ENCODE assay signal across 8 cellular contexts in genomic region chr5:116576043-116576713, GRCh38. TPM values are rescaled to one million over a fixed set of nuclear protein-coding genes. Genes with fewer than 3 reads are reported as not detected.
DNase-seq lines count a peak whose midpoint lies in the region; ATAC-seq, FAIRE-seq and TF ChIP-seq lines count a peak whose summit lies in the region.

No MANE protein-coding gene starts in this region.

- no peaks in the 10 kb centered on the region for H3K9me3 Mint-ChIP-seq in T-helper 2 cell treated with Interferon-gamma antibody and Interleukin-4, amounts not matched to agents 5 μg/mL and 100 μg/mL, for 36 hours
- no peaks in the 10 kb centered on the region for H3K9me3 Mint-ChIP-seq in effector memory CD8-positive, alpha-beta T cell

- H3K4me3 ChIP-seq in endothelial cell of umbilical vein (replicated peaks in 1 of 3; ENCODE audit: insufficient read depth in 1 of 3, low read depth in 1 of 3, low read length in 3 of 3): peak overlapping the region; percentile 53 to 58 (median 57)
- peak overlapping the region; percentile 75 to 97 for H3K4me3 ChIP-seq in stomach smooth muscle (ENCODE audit: low read length in 2 of 2)

- no TSS peak for BruUV-seq in endothelial cell of umbilical vein (replicated peaks; lab: Mats Ljungman, UMichigan)

- H3K4me2 ChIP-seq in endothelial cell of umbilical vein (ENCODE audit: insufficient read depth, low read length): peak overlapping the region; percentile 85

- H3K36me3 Mint-ChIP-seq in T-helper 2 cell treated with Interferon-gamma antibody and Interleukin-4, amounts not matched to agents 5 μg/mL and 100 μg/mL, for 36 hours (ENCODE audit: low read depth): no peaks in the 10 kb centered on the region
- peaks cover 2% of the 10 kb centered on the region for H3K36me3 Mint-ChIP-seq in effector memory CD8-positive, alpha-beta T cell (ENCODE audit: insufficient read depth)

- H3K27ac Mint-ChIP-seq in T-helper 2 cell treated with Interferon-gamma antibody and Interleukin-4, amounts not matched to agents 5 μg/mL and 100 μg/mL, for 36 hours: no peak overlapping the region
- no peak overlapping the region for H3K27ac Mint-ChIP-seq in effector memory CD8-positive, alpha-beta T cell

- H3K36me3 ChIP-seq in endothelial cell of umbilical vein (ENCODE audit: control insufficient read depth in 2 of 2, extremely low read depth in 1 of 2, insufficient read depth in 2 of 2, low read length in 2 of 2): no peaks in the 10 kb centered on the region
- H3K36me3 ChIP-seq in stomach smooth muscle (ENCODE audit: control insufficient read depth in 2 of 2, insufficient read depth in 2 of 2, low read length in 2 of 2): no peaks in the 10 kb centered on the region

- H4K20me1 ChIP-seq in endothelial cell of umbilical vein (replicated peaks; ENCODE audit: control insufficient read depth, extremely low read depth, insufficient read depth, low read length): no peaks in the 10 kb centered on the region

- H3K4me1 ChIP-seq in endothelial cell of umbilical vein (ENCODE audit: control insufficient read depth, extremely low read depth, insufficient read depth, low read length): peaks cover 17% of the 10 kb centered on the region
- H3K4me1 ChIP-seq in stomach smooth muscle (ENCODE audit: control insufficient read depth, insufficient read depth, low read length): peaks cover 19% of the 10 kb centered on the region

- peaks cover 9% of the 10 kb centered on the region for H3K4me1 Mint-ChIP-seq in T-helper 2 cell treated with Interferon-gamma antibody and Interleukin-4, amounts not matched to agents 5 μg/mL and 100 μg/mL, for 36 hours (ENCODE audit: low read depth)
- peaks cover 15% of the 10 kb centered on the region in 2 donors for H3K4me1 Mint-ChIP-seq in effector memory CD8-positive, alpha-beta T cell (ENCODE audit: low read depth in 2 of 2)

- no peaks in the 10 kb centered on the region for H3K9me1 ChIP-seq in endothelial cell of umbilical vein (replicated peaks; ENCODE audit: control insufficient read depth, extremely low read depth, insufficient read depth, low read length)

- peak overlapping the region; percentile 49 for H3K4me3 Mint-ChIP-seq in T-helper 2 cell treated with Interferon-gamma antibody and Interleukin-4, amounts not matched to agents 5 μg/mL and 100 μg/mL, for 36 hours
- no peak overlapping the region for H3K4me3 Mint-ChIP-seq in effector memory CD8-positive, alpha-beta T cell

- ATAC-seq in GM19467 (IDR thresholded peaks at IDR 0.05; ENCODE audit: unreplicated experiment) (peak; percentile 49), HG03521 (IDR thresholded peaks at IDR 0.05; ENCODE audit: unreplicated experiment) (peak; percentile 45)
- no peak for ATAC-seq in effector memory CD8-positive, alpha-beta T cell (replicated peaks)

- FAIRE-seq in endothelial cell of umbilical vein (lab: Jason Lieb, UNC): peak; percentile 89

- H3K9ac ChIP-seq in endothelial cell of umbilical vein (replicated peaks; ENCODE audit: extremely low read depth, insufficient read depth, low read length) (no peak overlapping the region), stomach smooth muscle (ENCODE audit: low read length in 2 of 2) (peak overlapping the region; percentile 52 to 72)

- H3K9me3 ChIP-seq in endothelial cell of umbilical vein (replicated peaks; ENCODE audit: control insufficient read depth, insufficient read depth, low read length) (no peaks in the 10 kb centered on the region), stomach smooth muscle (ENCODE audit: control insufficient read depth in 2 of 2, low read length in 2 of 2) (no peaks in the 10 kb centered on the region)

- POLR2A ChIA-PET in endothelial cell of umbilical vein (lab: Charles Lee): no interaction called here

- no peaks in the 10 kb centered on the region for H3K79me2 ChIP-seq in endothelial cell of umbilical vein (ENCODE audit: control insufficient read depth, insufficient read depth, low read length)

- intact Hi-C loops in endothelial cell of umbilical vein (cut with micrococcal nuclease): loop anchor here (1.0 to 10.0 kb wide), 2 partner anchors 372 to 879 kb away; no protein-coding TSS in a partner anchor

- H3K27ac ChIP-seq in endothelial cell of umbilical vein (ENCODE audit: insufficient read depth, low read depth, low read length) (no peak overlapping the region), stomach smooth muscle (ENCODE audit: low read length) (peak overlapping the region; percentile 78)

- DNase-seq in EL (peak; percentile 45), endothelial cell of umbilical vein (ENCODE audit: low read depth, low spot score) (peak; percentile 72), lung microvascular endothelial cell (ENCODE audit: low read depth in 2 of 2) (peak; percentile 57 to 85)
- DNase-seq in T-helper 2 cell treated with Interferon-gamma antibody and Interleukin-4, amounts not matched to agents 5 μg/mL and 100 μg/mL, for 36 hours (ENCODE audit: low spot score): peak; percentile 25
- DNase-seq in effector memory CD8-positive, alpha-beta T cell: no peak

- peak; percentile 84 to 85 for TF ChIP-seq CTCF in endothelial cell of umbilical vein (IDR thresholded peaks at IDR 0.05; ENCODE audit: extremely low read depth in 1 of 2, insufficient read depth in 1 of 2, low read depth in 1 of 2, low read length in 2 of 2)

- H3K27me3 ChIP-seq in endothelial cell of umbilical vein (ENCODE audit: control insufficient read depth in 2 of 2, insufficient read depth in 2 of 2, low read length in 2 of 2) (peaks cover 36 to 60% of the 10 kb centered on the region in 2 experiments), stomach smooth muscle (ENCODE audit: control insufficient read depth in 1 of 2, insufficient read depth in 2 of 2, low read length in 2 of 2) (no peaks in the 10 kb centered on the region)

- peaks cover 73% of the 10 kb centered on the region for H3K27me3 Mint-ChIP-seq in T-helper 2 cell treated with Interferon-gamma antibody and Interleukin-4, amounts not matched to agents 5 μg/mL and 100 μg/mL, for 36 hours (ENCODE audit: low read depth)
- peaks cover 66 to 70% of the 10 kb centered on the region in 2 donors for H3K27me3 Mint-ChIP-seq in effector memory CD8-positive, alpha-beta T cell

- CTCF ChIA-PET in endothelial cell of umbilical vein (lab: Charles Lee): interaction anchor here (0.7 to 2.8 kb wide), 6 partner anchors 9 to 438 kb away, joined by 3 to 8 read pairs (median 6); no protein-coding TSS in a partner anchor

- no peak for TF ChIP-seq POLR2A in endothelial cell of umbilical vein (IDR thresholded peaks at IDR 0.05; ENCODE audit: low read depth, low read length)

- peak overlapping the region; percentile 52 for H2AFZ ChIP-seq in endothelial cell of umbilical vein (ENCODE audit: low read depth, low read length)

- dilution Hi-C loops in endothelial cell of umbilical vein (cut with MboI; ENCODE audit: extremely low pct_ligation_motif_present, low sequenced_read_pairs): no loop called here

TF ChIP-seq in endothelial cell of umbilical vein, 7 proteins besides CTCF, POLR2A, EP300 and RAD21:
- TF ChIP-seq MYC (IDR thresholded peaks at IDR 0.05; ENCODE audit: low read depth, low read length) (no peak), FOS (IDR thresholded peaks at IDR 0.05; ENCODE audit: borderline replicate concordance, insufficient read depth, low read length) (no peak), POLR2AphosphoS5 (IDR thresholded peaks at IDR 0.05; ENCODE audit: insufficient read depth, low read depth, low read length) (no peak), GATA2 (IDR thresholded peaks at IDR 0.05; ENCODE audit: insufficient read depth, insufficient read length, low read depth, low read length) (no peak), MAX (IDR thresholded peaks at IDR 0.05; ENCODE audit: insufficient read depth, insufficient read length) (no peak), JUN (IDR thresholded peaks at IDR 0.05; ENCODE audit: borderline replicate concordance, insufficient read depth, insufficient read length, low read depth) (no peak), EZH2 (IDR thresholded peaks at IDR 0.05; ENCODE audit: borderline replicate concordance, low read depth, low read length, severe bottlenecking) (no peak)

RNA-seq across cellular contexts. Expression of gene SEMA6A, which starts 1.6 kb away (rescaled TPM):
- total RNA-seq in endothelial cell of umbilical vein (1.4 and 1.5 TPM in 2 replicates), lung microvascular endothelial cell (5.0 and 18.8 TPM in 2 replicates)
- polyA plus RNA-seq in endothelial cell of umbilical vein: 0.43 TPM in 2 replicates
- 0.25 and 0.32 TPM in 2 replicates for polyA plus RNA-seq in endothelial cell of umbilical vein (2011; cell fraction: cytosol; rRNA removed)
- 1.5 and 1.8 TPM in 2 replicates for polyA plus RNA-seq in endothelial cell of umbilical vein (2011; cell fraction: nucleus; rRNA removed)
- polyA plus RNA-seq in endothelial cell of umbilical vein (2012): 1.4 and 2.0 TPM in 2 replicates
- 2.3 and 2.6 TPM in 2 replicates for polyA minus RNA-seq in endothelial cell of umbilical vein
- polyA minus RNA-seq in endothelial cell of umbilical vein (2011; cell fraction: cytosol; rRNA and poly(A)+ RNA removed): not detected
- polyA minus RNA-seq in endothelial cell of umbilical vein (2011; cell fraction: nucleus; rRNA and poly(A)+ RNA removed): 2.3 and 3.2 TPM in 2 replicates

Comparison
In these comparisons a context has a peak if more than half of its experiments do, and no peak if none do; other contexts are left out.
1. DNase-seq: peak in EL (single experiment), T-helper 2 cell treated with Interferon-gamma antibody and Interleukin-4, amounts not matched to agents 5 μg/mL and 100 μg/mL, for 36 hours (single experiment), endothelial cell of umbilical vein (single experiment) and lung microvascular endothelial cell (2 of 2); none in effector memory CD8-positive, alpha-beta T cell (0 of 3).